ENCODE assay signal across 23 cellular contexts in the genomic region with DNA sequence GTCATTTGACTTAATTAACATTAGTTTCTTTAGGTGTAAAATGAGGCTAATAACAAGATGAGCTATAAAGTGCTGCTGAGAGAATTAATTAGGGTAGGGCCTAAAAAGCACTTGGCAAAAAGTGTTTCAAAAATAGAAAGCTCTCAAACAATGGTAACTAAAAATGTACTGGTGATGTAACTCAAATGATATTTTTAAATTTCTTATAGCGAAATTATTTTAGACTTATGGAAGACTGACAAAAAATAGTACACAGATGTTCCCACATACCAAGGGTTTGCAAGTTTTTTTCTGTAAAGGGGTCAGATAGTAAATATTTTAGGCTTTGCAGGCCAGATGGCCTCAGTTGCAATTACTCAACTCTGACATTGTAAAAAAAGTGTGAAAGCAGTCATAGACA.
"Had no signal": no experiment of that assay in that cellular context is flagged by ENCODE, and none has a peak within 500 bp of the region (broad histone marks: within the 10 kb centered on the region; RNA-seq: fewer than 3 reads in every experiment).

No MANE protein-coding gene starts in this region.

- H3K27me3 ChIP-seq: brain microvascular endothelial cell, esophagus squamous epithelium, gastroesophageal sphincter, heart right ventricle had no signal

- DNase-seq: activated CD4-positive, alpha-beta memory T cell treated with anti-CD3 and anti-CD28 coated beads for 36 hours; activated CD4-positive, alpha-beta T cell treated with anti-CD3 and anti-CD28 coated beads for 36 hours; activated CD4-positive, alpha-beta T cell treated with anti-CD3 and anti-CD28 coated beads, Interleukin-2, amount 10 ng/mL, durations not matched to agents 24 days and 14 days; activated CD4-positive, CD25-positive, alpha-beta regulatory T cell; activated CD4-positive, CD25-positive, alpha-beta regulatory T cell treated with anti-CD3 and anti-CD28 coated beads, Interleukin-2, amount 50 U/mL, for 72 hours; activated CD8-positive, alpha-beta memory T cell treated with anti-CD3 and anti-CD28 coated beads, Interleukin-2, amount 50 U/mL, for 48 hours; activated CD8-positive, alpha-beta T cell treated with anti-CD3 and anti-CD28 coated beads, Interleukin-2, amount 10 ng/mL, durations not matched to agents 7 days and 5 days; activated gamma-delta T cell; activated naive CD4-positive, alpha-beta T cell; activated naive CD4-positive, alpha-beta T cell treated with anti-CD3 and anti-CD28 coated beads, Interleukin-2, amount 10 ng/mL, durations not matched to agents 7 days and 5 days; activated naive CD8-positive, alpha-beta T cell treated with anti-CD3 and anti-CD28 coated beads, Interleukin-2, amount 10 ng/mL, durations not matched to agents 7 days and 5 days; activated T-cell treated with anti-CD3 and anti-CD28 coated beads for 4 hours; activated T-cell treated with anti-CD3 and anti-CD28 coated beads, Interleukin-2, amount 50 U/mL, for 24 hours; activated T-cell treated with anti-CD3 and anti-CD28 coated beads, Interleukin-2, amount 50 U/mL, for 72 hours; brain microvascular endothelial cell; effector CD8-positive, alpha-beta T cell; esophagus squamous epithelium; foreskin melanocyte; heart right ventricle; T-helper 2 cell had no signal

- H3K4me3 ChIP-seq: esophagus squamous epithelium, gastroesophageal sphincter, heart right ventricle had no signal

- H3K36me3 ChIP-seq: brain microvascular endothelial cell, esophagus squamous epithelium, gastroesophageal sphincter, heart right ventricle had no signal

- H3K27ac ChIP-seq: brain microvascular endothelial cell, epithelial cell of prostate, esophagus squamous epithelium, gastroesophageal sphincter, heart right ventricle had no signal

- ATAC-seq: activated CD4-positive, alpha-beta T cell treated with anti-CD3 and anti-CD28 coated beads for 36 hours; activated CD8-positive, alpha-beta T cell treated with anti-CD3 and anti-CD28 coated beads, Interleukin-2, amount 10 ng/mL, durations not matched to agents 7 days and 5 days; activated naive CD4-positive, alpha-beta T cell treated with anti-CD3 and anti-CD28 coated beads, Interleukin-2, amount 50 U/mL, for 72 hours; activated T-cell treated with anti-CD3 and anti-CD28 coated beads, Interleukin-2, amount 50 U/mL, for 72 hours; gastroesophageal sphincter; heart right ventricle had no signal

- H3K9me3 ChIP-seq: esophagus squamous epithelium had no signal

- H3K4me1 ChIP-seq: esophagus squamous epithelium, gastroesophageal sphincter, heart right ventricle had no signal
